18 cellular contexts compared by ENCODE assay signal in genomic region chr18:13308369-13308768, GRCh38.
DNase-seq lines count a peak whose midpoint lies in the region; ATAC-seq and TF ChIP-seq lines count a peak whose summit lies in the region.
"Had no signal": no experiment of that assay in that cellular context is flagged by ENCODE, and none has a peak within 500 bp of the region (broad histone marks: within the 10 kb centered on the region; RNA-seq: fewer than 3 reads in every experiment).

No MANE protein-coding gene starts in this region.

- H3K27ac Mint-ChIP-seq in natural killer cell = peak overlapping the region in 1 of 2 donors; percentile 5

- H3K4me1 Mint-ChIP-seq in natural killer cell = peaks cover 20 to 27% of the 10 kb centered on the region in 2 donors

- ATAC-seq in GM18867 (IDR thresholded peaks at IDR 0.05; ENCODE audit: unreplicated experiment) = peak; percentile 64
- ATAC-seq in natural killer cell = peak in 2 of 3 donors; percentile 44 to 88
- no peak for ATAC-seq in HG03045 (IDR thresholded peaks at IDR 0.05; ENCODE audit: unreplicated experiment)
- ATAC-seq: psoas muscle had no signal

- H3K27me3 Mint-ChIP-seq in natural killer cell (ENCODE audit: low read depth in 2 of 2) = peaks cover 31 to 44% of the 10 kb centered on the region in 2 donors

- no peaks in the 10 kb centered on the region for H3K36me3 Mint-ChIP-seq in natural killer cell

- intact Hi-C loops in natural killer cell (cut with micrococcal nuclease) = no loop called here

- no peaks in the 10 kb centered on the region for H3K9me3 Mint-ChIP-seq in natural killer cell

- peak; percentile 73 for DNase-seq in activated CD8-positive, alpha-beta memory T cell treated with anti-CD3 and anti-CD28 coated beads for 24 hours
- no peak for DNase-seq in activated CD8-positive, alpha-beta memory T cell treated with anti-CD3 and anti-CD28 coated beads, Interleukin-2, amount 50 U/mL, for 4 hours
- DNase-seq in activated T-helper 9 cell treated with anti-CD3 and anti-CD28 coated beads, Interleukin-2, amount 50 U/mL, for 16 hours (ENCODE audit: low read depth) = peak; percentile 13
- no peak for DNase-seq in natural killer cell
- DNase-seq in NCI-H2029 (lab: John Stamatoyannopoulos, UW) = no peak
- DNase-seq in SKM-1 treated with dmso at 0.1 percent for 144 hours (lab: John Stamatoyannopoulos, UW; ENCODE audit: unreplicated experiment) = no peak
- DNase-seq: ACHN; effector memory CD4-positive, alpha-beta T cell; esophagus squamous epithelium; IMR-90; NCI-H1694 treated with DMSO at 0.1 percent for 48 hours; NCI-H2227 treated with DMSO at 0.1 percent for 48 hours; NCI-H774; psoas muscle; stimulated activated CD4-positive, alpha-beta T cell treated with anti-CD3 and anti-CD28 coated beads, Interleukin-4, amount 100 ng/mL, for 1 hour; T-helper 9 cell had no signal

- H3K4me3 Mint-ChIP-seq in natural killer cell = peak overlapping the region; percentile 3

- no peak for TF ChIP-seq CTCF in natural killer cell (IDR thresholded peaks at IDR 0.05)

Comparison
In these comparisons a context has a peak if more than half of its experiments do, and no peak if none do; other contexts are left out.
1. DNase-seq: peak in activated CD8-positive, alpha-beta memory T cell treated with anti-CD3 and anti-CD28 coated beads for 24 hours (single experiment) and activated T-helper 9 cell treated with anti-CD3 and anti-CD28 coated beads, Interleukin-2, amount 50 U/mL, for 16 hours (single experiment); none in activated CD8-positive, alpha-beta memory T cell treated with anti-CD3 and anti-CD28 coated beads, Interleukin-2, amount 50 U/mL, for 4 hours (single experiment), natural killer cell (single experiment), NCI-H2029 (single experiment) and SKM-1 treated with dmso at 0.1 percent for 144 hours (single experiment).